14 cellular contexts compared by ENCODE assay signal in genomic region chr5:3590967-3591900, GRCh38. TPM values are rescaled to one million over a fixed set of nuclear protein-coding genes. Genes with fewer than 3 reads are reported as not detected.
DNase-seq lines count a peak whose midpoint lies in the region; ATAC-seq, FAIRE-seq and TF ChIP-seq lines count a peak whose summit lies in the region.
"Had no signal": no experiment of that assay in that cellular context is flagged by ENCODE, and none has a peak within 500 bp of the region (broad histone marks: within the 10 kb centered on the region; RNA-seq: fewer than 3 reads in every experiment).

No MANE protein-coding gene starts in this region.

- H3K9ac ChIP-seq in SK-N-SH (no peak overlapping the region), astrocyte (ENCODE audit: low read length) (no peak overlapping the region), keratinocyte (ENCODE audit: control insufficient read depth, extremely low read depth, insufficient read depth, low read length) (no peak overlapping the region)

- no peaks in the 10 kb centered on the region for H3F3A ChIP-seq in SK-N-SH (replicated peaks; ENCODE audit: insufficient read depth)

- no peak for TF ChIP-seq RAD21 in SK-N-SH (IDR thresholded peaks at IDR 0.05; ENCODE audit: low read length)

- peaks cover 59% of the 10 kb centered on the region for H3K27me3 ChIP-seq in SK-N-SH (ENCODE audit: insufficient read depth)
- H3K27me3 ChIP-seq in astrocyte (ENCODE audit: insufficient read depth, low read length): peaks cover 36% of the 10 kb centered on the region
- H3K27me3 ChIP-seq in keratinocyte (ENCODE audit: control insufficient read depth, extremely low read depth, insufficient read depth, low read length): peaks cover 58% of the 10 kb centered on the region
- peaks cover 78% of the 10 kb centered on the region for H3K27me3 ChIP-seq in suprapubic skin

- POLR2A ChIA-PET in SK-N-SH (lab: Yijun Ruan, JAX): no interaction called here

- ATAC-seq in SK-N-SH treated with all-trans-retinoic acid at 6 μM for 48 hours (no peak), GM19395 (IDR thresholded peaks at IDR 0.05; ENCODE audit: unreplicated experiment) (no peak)
- ATAC-seq: natural killer cell had no signal

- no peak for TF ChIP-seq CTCF in SK-N-SH (IDR thresholded peaks at IDR 0.05)
- no peak for TF ChIP-seq CTCF in astrocyte (IDR thresholded peaks at IDR 0.05; ENCODE audit: insufficient read depth, low read depth, low read length)
- peak in 1 of 3 experiments; percentile 13 for TF ChIP-seq CTCF in keratinocyte (optimal IDR thresholded peaks at IDR 0.05 in 1 of 3, IDR thresholded peaks at IDR 0.05 in 1 of 3, conservative IDR thresholded peaks at IDR 0.05 in 1 of 3; ENCODE audit: extremely low read depth in 1 of 3, insufficient read depth in 2 of 3, low read length in 3 of 3)
- TF ChIP-seq CTCF in suprapubic skin (IDR thresholded peaks at IDR 0.05): peak in 1 of 2 donors; percentile 39

- no peaks in the 10 kb centered on the region for H4K20me1 ChIP-seq in SK-N-SH (ENCODE audit: insufficient read depth)
- H4K20me1 ChIP-seq in astrocyte (ENCODE audit: insufficient read depth, low read length): no peaks in the 10 kb centered on the region
- H4K20me1 ChIP-seq in keratinocyte (ENCODE audit: control insufficient read depth, extremely low read depth, insufficient read depth, low read length): no peaks in the 10 kb centered on the region

- peaks cover 13% of the 10 kb centered on the region for H3K9me3 Mint-ChIP-seq in astrocyte (ENCODE audit: unreplicated experiment)

- no peak overlapping the region for H3K4me3 Mint-ChIP-seq in astrocyte (ENCODE audit: unreplicated experiment)
- H3K4me3 Mint-ChIP-seq: natural killer cell had no signal

- H3K27me3 Mint-ChIP-seq in astrocyte (ENCODE audit: low read depth, unreplicated experiment): peaks cover 65% of the 10 kb centered on the region

- TF ChIP-seq POLR2A in suprapubic skin (IDR thresholded peaks at IDR 0.05): no peak

- no peak overlapping the region for H3K27ac ChIP-seq in SK-N-SH (ENCODE audit: low read depth in 2 of 2, low read length in 1 of 2)
- no peak overlapping the region for H3K27ac ChIP-seq in astrocyte (ENCODE audit: low read depth, low read length)
- H3K27ac ChIP-seq in keratinocyte (ENCODE audit: control insufficient read depth, insufficient read depth, low read length): no peak overlapping the region
- H3K27ac ChIP-seq in suprapubic skin: no peak overlapping the region
- H3K27ac ChIP-seq: 22Rv1, stomach had no signal

- H3K9me1 ChIP-seq in keratinocyte (ENCODE audit: control insufficient read depth, extremely low read depth, insufficient read depth, low read length): no peaks in the 10 kb centered on the region

- H3K4me1 ChIP-seq in SK-N-SH (ENCODE audit: control insufficient read depth in 1 of 2, insufficient read depth in 2 of 2, low read depth in 1 of 2, low read length in 1 of 2) (no peaks in the 10 kb centered on the region), astrocyte (ENCODE audit: insufficient read depth, low read length) (peaks cover 14% of the 10 kb centered on the region), keratinocyte (ENCODE audit: control insufficient read depth, extremely low read depth, insufficient read depth, low read length) (no peaks in the 10 kb centered on the region), suprapubic skin (peaks cover 46% of the 10 kb centered on the region)

- H3K27ac Mint-ChIP-seq in astrocyte (ENCODE audit: unreplicated experiment): no peak overlapping the region
- H3K27ac Mint-ChIP-seq: natural killer cell had no signal

- H3K4me1 Mint-ChIP-seq in astrocyte (ENCODE audit: low read depth, unreplicated experiment): no peaks in the 10 kb centered on the region

- no peak overlapping the region for H2AFZ ChIP-seq in SK-N-SH (ENCODE audit: low read depth)
- peak overlapping the region; percentile 56 for H2AFZ ChIP-seq in astrocyte (ENCODE audit: low read depth, low read length)
- peak overlapping the region; percentile 3 for H2AFZ ChIP-seq in keratinocyte (ENCODE audit: control insufficient read depth, low read length)

- CTCF ChIA-PET in SK-N-SH (lab: Yijun Ruan, JAX): interaction anchor here (0.6 kb wide), 1 partner anchor 213 kb away, joined by 3 read pairs; no protein-coding TSS in a partner anchor

- no peaks in the 10 kb centered on the region for H3K79me2 ChIP-seq in SK-N-SH (ENCODE audit: insufficient read depth)
- peaks cover 1% of the 10 kb centered on the region for H3K79me2 ChIP-seq in astrocyte (ENCODE audit: insufficient read depth, low read length)
- H3K79me2 ChIP-seq in keratinocyte (ENCODE audit: control insufficient read depth, insufficient read depth, low read length): no peaks in the 10 kb centered on the region

- dilution Hi-C loops in keratinocyte (cut with MboI; ENCODE audit: extremely low pct_ligation_motif_present, low sequenced_read_pairs): no loop called here

- H3K9me3 ChIP-seq in SK-N-SH (no peaks in the 10 kb centered on the region), astrocyte (ENCODE audit: insufficient read depth, low read depth, low read length) (no peaks in the 10 kb centered on the region), keratinocyte (ENCODE audit: control insufficient read depth, low read depth, low read length) (no peaks in the 10 kb centered on the region), suprapubic skin (no peaks in the 10 kb centered on the region)

- TF ChIP-seq EP300 in SK-N-SH (IDR thresholded peaks at IDR 0.05; ENCODE audit: borderline replicate concordance in 1 of 2, low read depth in 1 of 2, low read length in 1 of 2) (no peak), suprapubic skin (IDR thresholded peaks at IDR 0.05) (no peak)

- no peaks in the 10 kb centered on the region for H3K36me3 Mint-ChIP-seq in astrocyte (ENCODE audit: low read depth, unreplicated experiment)
- H3K36me3 Mint-ChIP-seq: natural killer cell had no signal

- H3K9me2 ChIP-seq in SK-N-SH: no peaks in the 10 kb centered on the region

- H3K36me3 ChIP-seq in SK-N-SH (replicated peaks in 1 of 2; ENCODE audit: control insufficient read depth in 1 of 2, insufficient read depth in 2 of 2, low read length in 1 of 2): no peaks in the 10 kb centered on the region
- H3K36me3 ChIP-seq in astrocyte (ENCODE audit: insufficient read depth, low read length): no peaks in the 10 kb centered on the region
- H3K36me3 ChIP-seq in keratinocyte (ENCODE audit: control insufficient read depth in 2 of 2, extremely low read depth in 1 of 2, insufficient read depth in 2 of 2, low read length in 2 of 2): no peaks in the 10 kb centered on the region
- no peaks in the 10 kb centered on the region for H3K36me3 ChIP-seq in suprapubic skin
- H3K36me3 ChIP-seq: stomach had no signal

- no peak for FAIRE-seq in astrocyte (lab: Jason Lieb, UNC)
- no peak for FAIRE-seq in keratinocyte (lab: Jason Lieb, UNC)

- no peak overlapping the region for H3K4me3 ChIP-seq in SK-N-SH (ENCODE audit: low read depth in 2 of 2, low read length in 1 of 2)
- peak overlapping the region; percentile 42 for H3K4me3 ChIP-seq in astrocyte (ENCODE audit: insufficient read depth, low read depth, low read length)
- H3K4me3 ChIP-seq in keratinocyte (ENCODE audit: control insufficient read depth in 2 of 3, extremely low read depth in 1 of 3, insufficient read depth in 2 of 3, low read depth in 1 of 3, low read length in 3 of 3): peak overlapping the region in 1 of 3 experiments; percentile 7
- H3K4me3 ChIP-seq in suprapubic skin: peak overlapping the region; percentile 42

- DNase-seq in SK-N-SH (peak; percentile 17), astrocyte (ENCODE audit: low read depth) (no peak), keratinocyte (ENCODE audit: low read depth, low spot score) (no peak), suprapubic skin (ENCODE audit: low spot score in 2 of 2) (no peak), NCI-H2196 treated with DMSO at 0.1 percent for 48 hours (lab: John Stamatoyannopoulos, UW; ENCODE audit: unreplicated experiment) (no peak), T-helper 2 cell (no peak)
- DNase-seq: MV-4-11, natural killer cell, NCI-H2171 treated with DMSO at 0.1 percent for 48 hours, stomach had no signal

- WGBS in SK-N-SH (ENCODE audit: low lambda C conversion rate): 12% methylated on average over 15 of the region's 79 CpGs
- 2% methylated on average over 30 of the region's 79 CpGs for WGBS in suprapubic skin

- H3K4me2 ChIP-seq in SK-N-SH (no peak overlapping the region), astrocyte (ENCODE audit: low read length) (peak overlapping the region; percentile 72), keratinocyte (ENCODE audit: control insufficient read depth, extremely low read depth, insufficient read depth, low read depth, low read length) (peak overlapping the region; percentile 27)

TF ChIP-seq in SK-N-SH, 30 proteins besides CTCF, POLR2A, EP300 and RAD21 (continues in another document):
- TF ChIP-seq GATA2 (CRISPR knock-in tag; IDR thresholded peaks at IDR 0.05) (no peak), NRF1 (IDR thresholded peaks at IDR 0.05; ENCODE audit: low read depth, low read length) (no peak), FOXM1 (IDR thresholded peaks at IDR 0.05; ENCODE audit: low read depth) (no peak), SMC3 (IDR thresholded peaks at IDR 0.05; ENCODE audit: low read depth, low read length) (no peak), CHD2 (IDR thresholded peaks at IDR 0.05; ENCODE audit: low read length, partially characterized antibody) (no peak), ELF1 (IDR thresholded peaks at IDR 0.05) (no peak), FOSL2 (IDR thresholded peaks at IDR 0.05; ENCODE audit: borderline replicate concordance, low read depth) (no peak)

TF ChIP-seq in SK-N-SH treated with all-trans-retinoic acid at 6 μM for 48 hours, 23 proteins besides CTCF, POLR2A, EP300 and RAD21 (continues in another document):
- TF ChIP-seq ARNTL (CRISPR knock-in tag; IDR thresholded peaks at IDR 0.05; ENCODE audit: borderline replicate concordance, low read depth): no peak

RNA-seq across cellular contexts. Expression of gene IRX1, which starts 4.4 kb away (rescaled TPM):
- not detected in 2 replicates for polyA plus RNA-seq in SK-N-SH (2012; rRNA removed)
- not detected in 2 replicates for polyA plus RNA-seq in SK-N-SH (2012; cell fraction: cytosol; rRNA removed)
- not detected in 2 replicates for polyA plus RNA-seq in SK-N-SH (2012; cell fraction: nucleus; rRNA removed)
- 0.14 and 0.52 TPM in 2 replicates for total RNA-seq in astrocyte
- 1.00 to 2.4 TPM (median 1.4 TPM) in 3 replicates for polyA plus RNA-seq in keratinocyte
- polyA plus RNA-seq in keratinocyte (2011; ENCODE audit: low read depth): 0.99 TPM
- polyA plus RNA-seq in keratinocyte (2011; cell fraction: cytosol; rRNA removed): 1.1 and 2.6 TPM in 2 replicates
- 2.5 and 2.9 TPM in 2 replicates for polyA plus RNA-seq in keratinocyte (2011; cell fraction: nucleus; rRNA removed)
- polyA plus RNA-seq in keratinocyte (2012; ENCODE audit: low replicate concordance): 1.9 and 3.6 TPM in 2 replicates
- polyA minus RNA-seq in keratinocyte: 0.66 to 1.3 TPM (median 1.2 TPM) in 3 replicates
- 5.6 TPM for polyA minus RNA-seq in keratinocyte (2011; cell fraction: cytosol; rRNA and poly(A)+ RNA removed)
- polyA minus RNA-seq in keratinocyte (2011; cell fraction: nucleus; rRNA and poly(A)+ RNA removed): 2.4 and 3.0 TPM in 2 replicates
- 1 to 10 TPM; 4.2 to 7.9 (median 6.3) TPM for total RNA-seq in suprapubic skin
- total RNA-seq: dermis microvascular lymphatic vessel endothelial cell, natural killer cell, stomach had no signal

Comparison
In these comparisons a context has a peak if more than half of its experiments do, and no peak if none do; other contexts are left out.
1. H3K4me3 ChIP-seq: peak in astrocyte (single experiment) and suprapubic skin (single experiment); none in SK-N-SH (0 of 2).